16 cellular contexts compared by ENCODE assay signal in the genomic region with DNA sequence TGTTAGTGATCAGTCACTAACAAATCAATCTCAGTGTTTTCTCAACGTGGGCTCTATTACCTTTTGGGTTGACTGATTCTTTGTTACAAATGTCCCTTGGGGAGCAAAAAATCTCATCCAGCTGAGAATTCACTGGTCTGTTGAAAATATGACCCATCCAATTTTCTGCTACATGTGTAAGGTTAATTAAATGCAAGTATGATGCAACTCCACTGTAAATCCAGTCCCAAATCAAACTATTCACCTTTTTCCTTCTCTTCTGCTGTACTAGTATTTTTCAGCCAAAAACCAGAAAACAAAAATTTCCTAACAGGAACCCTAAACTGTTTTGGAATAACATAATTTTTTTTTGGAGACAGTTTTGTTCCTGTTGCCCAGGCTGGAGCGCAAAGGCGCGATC. TPM values are rescaled to one million over a fixed set of nuclear protein-coding genes. Genes with fewer than 3 reads are reported as not detected.
A peak's percentile ranks its signal among the peaks of the same experiment; 100 is the strongest.
DNase-seq lines count a peak whose midpoint lies in the region; ATAC-seq and TF ChIP-seq lines count a peak whose summit lies in the region.
"Had no signal": no experiment of that assay in that cellular context is flagged by ENCODE, and none has a peak within 500 bp of the region (broad histone marks: within the 10 kb centered on the region; RNA-seq: fewer than 3 reads in every experiment).

No MANE protein-coding gene starts in this region.

- peaks cover 5% of the 10 kb centered on the region for H4K20me1 ChIP-seq in neural cell (ENCODE audit: insufficient read depth)

- H3K79me2 ChIP-seq in neural cell (replicated peaks; ENCODE audit: insufficient read depth, low read length): peaks cover 81% of the 10 kb centered on the region

- CTCF ChIA-PET in activated CD4-positive, alpha-beta T cell treated with anti-CD3 and anti-CD28 coated beads, Interleukin-2, amount 10 ng/mL, durations not matched to agents 7 days and 5 days (lab: Charles Lee): interaction anchor here (1.2 kb wide), 1 partner anchor 64 kb away, joined by 8 read pairs; no protein-coding TSS in a partner anchor

- TF ChIP-seq CTCF in neural cell (IDR thresholded peaks at IDR 0.05; ENCODE audit: poor library complexity, severe bottlenecking): no peak

- no peak for TF ChIP-seq EP300 in neural cell (conservative IDR thresholded peaks at IDR 0.05; ENCODE audit: poor library complexity, severe bottlenecking)

- H3K9me2 ChIP-seq in neural cell (ENCODE audit: insufficient read depth, low read length): no peaks in the 10 kb centered on the region

- H3K4me1 ChIP-seq in HUES64 (ENCODE audit: insufficient read depth, low read length): peaks cover 20% of the 10 kb centered on the region

- peaks cover 70% of the 10 kb centered on the region for H3K4me1 Mint-ChIP-seq in activated CD4-positive, alpha-beta T cell treated with anti-CD3 and anti-CD28 coated beads, Interleukin-2, amount 10 ng/mL, durations not matched to agents 7 days and 5 days
- H3K4me1 Mint-ChIP-seq in activated T-helper 2 cell treated with anti-CD3 and anti-CD28 coated beads, Interferon-gamma antibody, Interleukin-2, Interleukin-4, amounts not matched to agents 10 μg/mL and 5 μg/mL and 100 μg/mL, durations not matched to agents 14 hours and 24 hours and 36 hours (ENCODE audit: low read depth): peaks cover 56% of the 10 kb centered on the region

- H3K4me2 ChIP-seq in neural cell (ENCODE audit: low read length): no peak overlapping the region

- no peak overlapping the region for H3K27ac ChIP-seq in HUES64 (ENCODE audit: low read depth, low read length)
- H3K27ac ChIP-seq in neural cell (ENCODE audit: low read length): no peak overlapping the region
- H3K27ac ChIP-seq: adrenal gland, coronary artery had no signal

- peak overlapping the region; percentile 89 for H3K4me3 Mint-ChIP-seq in activated CD4-positive, alpha-beta T cell treated with anti-CD3 and anti-CD28 coated beads, Interleukin-2, amount 10 ng/mL, durations not matched to agents 7 days and 5 days
- peak overlapping the region; percentile 97 for H3K4me3 Mint-ChIP-seq in activated T-helper 2 cell treated with anti-CD3 and anti-CD28 coated beads, Interferon-gamma antibody, Interleukin-2, Interleukin-4, amounts not matched to agents 10 μg/mL and 5 μg/mL and 100 μg/mL, durations not matched to agents 14 hours and 24 hours and 36 hours (ENCODE audit: low read depth)

- POLR2A ChIA-PET in activated CD4-positive, alpha-beta T cell treated with anti-CD3 and anti-CD28 coated beads, Interleukin-2, amount 10 ng/mL, durations not matched to agents 7 days and 5 days (lab: Charles Lee): no interaction called here

- H3K27me3 Mint-ChIP-seq in activated CD4-positive, alpha-beta T cell treated with anti-CD3 and anti-CD28 coated beads, Interleukin-2, amount 10 ng/mL, durations not matched to agents 7 days and 5 days: no peaks in the 10 kb centered on the region
- H3K27me3 Mint-ChIP-seq in activated T-helper 2 cell treated with anti-CD3 and anti-CD28 coated beads, Interferon-gamma antibody, Interleukin-2, Interleukin-4, amounts not matched to agents 10 μg/mL and 5 μg/mL and 100 μg/mL, durations not matched to agents 14 hours and 24 hours and 36 hours (ENCODE audit: low read depth): no peaks in the 10 kb centered on the region

- intact Hi-C loops in activated T-helper 2 cell treated with anti-CD3 and anti-CD28 coated beads, Interferon-gamma antibody, Interleukin-2, Interleukin-4, amounts not matched to agents 10 μg/mL and 5 μg/mL and 100 μg/mL, durations not matched to agents 14 hours and 24 hours and 36 hours (cut with micrococcal nuclease): loop anchor here (5.0 kb wide), 1 partner anchor 39 kb away; no protein-coding TSS in a partner anchor

- DNase-seq in activated CD4-positive, alpha-beta T cell treated with anti-CD3 and anti-CD28 coated beads, Interleukin-2, amount 10 ng/mL, durations not matched to agents 7 days and 5 days: no peak
- DNase-seq in activated CD4-positive, alpha-beta T cell treated with anti-CD3 and anti-CD28 coated beads for 48 hours: no peak
- DNase-seq in activated T-helper 2 cell treated with anti-CD3 and anti-CD28 coated beads, Interferon-gamma antibody, Interleukin-2, Interleukin-4, amounts not matched to agents 10 μg/mL and 5 μg/mL and 100 μg/mL, durations not matched to agents 14 hours and 24 hours and 36 hours (ENCODE audit: low spot score): no peak
- no peak for DNase-seq in T-helper 1 cell
- DNase-seq: ACHN; activated CD4-positive, alpha-beta T cell treated with anti-CD3 and anti-CD28 coated beads, Interleukin-2, amount 50 U/mL, for 1 hour; adrenal gland; DMS79; NCI-H2081 treated with DMSO at 0.1 percent for 48 hours; occipital lobe; SW 1271 had no signal

- peaks cover 65% of the 10 kb centered on the region for H3K36me3 Mint-ChIP-seq in activated CD4-positive, alpha-beta T cell treated with anti-CD3 and anti-CD28 coated beads, Interleukin-2, amount 10 ng/mL, durations not matched to agents 7 days and 5 days (ENCODE audit: low read depth)
- peaks cover 83% of the 10 kb centered on the region for H3K36me3 Mint-ChIP-seq in activated T-helper 2 cell treated with anti-CD3 and anti-CD28 coated beads, Interferon-gamma antibody, Interleukin-2, Interleukin-4, amounts not matched to agents 10 μg/mL and 5 μg/mL and 100 μg/mL, durations not matched to agents 14 hours and 24 hours and 36 hours (ENCODE audit: low read depth)

- H2AFZ ChIP-seq in neural cell (ENCODE audit: low read depth, low read length): no peak overlapping the region

- H3K36me3 ChIP-seq in HUES64 (ENCODE audit: insufficient read depth, low read length): peaks cover 61% of the 10 kb centered on the region
- H3K36me3 ChIP-seq in neural cell (ENCODE audit: insufficient read depth, low read length): peaks cover 5% of the 10 kb centered on the region

- WGBS in HUES64: 98% methylated on average over 4 of the region's 4 CpGs

- H3K9me3 ChIP-seq in HUES64 (ENCODE audit: insufficient read depth, low read depth, low read length) (no peaks in the 10 kb centered on the region), neural cell (ENCODE audit: low read length) (no peaks in the 10 kb centered on the region)
- H3K9me3 ChIP-seq: adrenal gland had no signal

- H3K9ac ChIP-seq in HUES64 (ENCODE audit: low read depth, low read length): no peak overlapping the region
- H3K9ac ChIP-seq in neural cell (ENCODE audit: low read length): no peak overlapping the region

- H3K27ac Mint-ChIP-seq in activated CD4-positive, alpha-beta T cell treated with anti-CD3 and anti-CD28 coated beads, Interleukin-2, amount 10 ng/mL, durations not matched to agents 7 days and 5 days: peak overlapping the region; percentile 16
- no peak overlapping the region for H3K27ac Mint-ChIP-seq in activated T-helper 2 cell treated with anti-CD3 and anti-CD28 coated beads, Interferon-gamma antibody, Interleukin-2, Interleukin-4, amounts not matched to agents 10 μg/mL and 5 μg/mL and 100 μg/mL, durations not matched to agents 14 hours and 24 hours and 36 hours

- ATAC-seq in GM19463 (IDR thresholded peaks at IDR 0.05; ENCODE audit: unreplicated experiment): no peak
- no peak for ATAC-seq in GM18858 (IDR thresholded peaks at IDR 0.05; ENCODE audit: unreplicated experiment)

- H3K4me3 ChIP-seq in HUES64 (ENCODE audit: low read length): 0 out of 2 replicates have a peak overlapping the region, but pooled peaks have one; percentile 86
- peak overlapping the region; percentile 80 for H3K4me3 ChIP-seq in neural cell (ENCODE audit: low read length)
- H3K4me3 ChIP-seq: coronary artery had no signal

- H3K27me3 ChIP-seq in HUES64 (ENCODE audit: insufficient read depth, low read length): no peaks in the 10 kb centered on the region
- no peaks in the 10 kb centered on the region for H3K27me3 ChIP-seq in neural cell (ENCODE audit: insufficient read depth, low read depth, low read length)
- H3K27me3 ChIP-seq: adrenal gland had no signal

- no peaks in the 10 kb centered on the region for H3K9me3 Mint-ChIP-seq in activated CD4-positive, alpha-beta T cell treated with anti-CD3 and anti-CD28 coated beads, Interleukin-2, amount 10 ng/mL, durations not matched to agents 7 days and 5 days
- H3K9me3 Mint-ChIP-seq in activated T-helper 2 cell treated with anti-CD3 and anti-CD28 coated beads, Interferon-gamma antibody, Interleukin-2, Interleukin-4, amounts not matched to agents 10 μg/mL and 5 μg/mL and 100 μg/mL, durations not matched to agents 14 hours and 24 hours and 36 hours: no peaks in the 10 kb centered on the region

- TF ChIP-seq RAD21 in neural cell (conservative IDR thresholded peaks at IDR 0.05): no peak

- H3F3A ChIP-seq in neural cell (ENCODE audit: insufficient read depth, low read length, poor library complexity, severe bottlenecking): peaks cover 5% of the 10 kb centered on the region

TF ChIP-seq in neural cell, 6 proteins besides CTCF, POLR2A, EP300 and RAD21 (continues in another document):
- TF ChIP-seq POLR2AphosphoS5 (IDR thresholded peaks at IDR 0.05): no peak
- no peak for TF ChIP-seq EZH2 (IDR thresholded peaks at IDR 0.05; ENCODE audit: borderline replicate concordance, insufficient read depth, low read length, poor library complexity, severe bottlenecking)
- TF ChIP-seq SMC3 (conservative IDR thresholded peaks at IDR 0.05; ENCODE audit: poor library complexity): no peak

RNA-seq across cellular contexts. Expression of gene ERH, which starts 2.2 kb away (rescaled TPM):
- 100 to 1,000 TPM; 278 to 334 TPM for total RNA-seq in activated CD4-positive, alpha-beta T cell treated with anti-CD3 and anti-CD28 coated beads, Interleukin-2, amount 10 ng/mL, durations not matched to agents 7 days and 5 days
- 302 TPM for polyA plus RNA-seq in HUES64 (2013, experiment 1 of 2)
- 274 TPM for polyA plus RNA-seq in HUES64 (2013, experiment 2 of 2)
- total RNA-seq in activated T-helper 2 cell treated with anti-CD3 and anti-CD28 coated beads, Interferon-gamma antibody, Interleukin-2, Interleukin-4, amounts not matched to agents 10 μg/mL and 5 μg/mL and 100 μg/mL, durations not matched to agents 14 hours and 24 hours and 36 hours: 390 and 410 TPM in 2 replicates
- 423 and 480 TPM in 2 replicates for polyA plus RNA-seq in neural cell
- polyA minus RNA-seq in neural cell: 118 and 149 TPM in 2 replicates

RNA-seq across cellular contexts. Expression of gene SLC39A9, which starts 2.6 kb away (rescaled TPM):
- total RNA-seq in activated CD4-positive, alpha-beta T cell treated with anti-CD3 and anti-CD28 coated beads, Interleukin-2, amount 10 ng/mL, durations not matched to agents 7 days and 5 days: 10 to 100 TPM; 43.7 to 50.4 TPM
- 27.9 TPM for polyA plus RNA-seq in HUES64 (2013, experiment 1 of 2)
- 26.0 TPM for polyA plus RNA-seq in HUES64 (2013, experiment 2 of 2)
- total RNA-seq in activated T-helper 2 cell treated with anti-CD3 and anti-CD28 coated beads, Interferon-gamma antibody, Interleukin-2, Interleukin-4, amounts not matched to agents 10 μg/mL and 5 μg/mL and 100 μg/mL, durations not matched to agents 14 hours and 24 hours and 36 hours: 43.7 and 46.7 TPM in 2 replicates
- 86.2 and 88.5 TPM in 2 replicates for polyA plus RNA-seq in neural cell
- polyA minus RNA-seq in neural cell: 167 and 168 TPM in 2 replicates
